Comparison of ENCODE assay signal across 1 cellular context in genomic region chr15:42273099-42273899, GRCh38.
A peak's percentile ranks its signal among the peaks of the same experiment; 100 is the strongest.
TF ChIP-seq lines count a peak whose summit lies in the region.

Gene GANC, plus strand, starts transcription at chr15:42273201. Its CDS starts 1,281 bp downstream, at chr15:42274482.
Gene TMEM87A, minus strand, starts transcription at chr15:42273433. Its CDS starts 35 bp downstream, at chr15:42273398.

TF ChIP-seq in HepG2, 621 proteins besides CTCF, POLR2A, EP300 and RAD21 (continued from another document and continues in another):
- no peak for TF ChIP-seq ZNF646 (CRISPR knock-in tag; IDR thresholded peaks at IDR 0.05)
- TF ChIP-seq SNRNP70 (IDR thresholded peaks at IDR 0.05; ENCODE audit: low read depth, low read length): no peak
- peak; percentile 94; the same call in 1 of the 2 replicates for TF ChIP-seq BRF2 (CRISPR knock-in tag; IDR thresholded peaks at IDR 0.05)
- TF ChIP-seq ERF (CRISPR knock-in tag; IDR thresholded peaks at IDR 0.05): peak; percentile 69
- peak; percentile 47; the same call in 1 of the 2 replicates for TF ChIP-seq KLF9 (CRISPR knock-in tag; IDR thresholded peaks at IDR 0.05; ENCODE audit: low read depth)
- TF ChIP-seq ATF4 (CRISPR knock-in tag; IDR thresholded peaks at IDR 0.05): no peak
- TF ChIP-seq ZIK1 (CRISPR knock-in tag; IDR thresholded peaks at IDR 0.05; ENCODE audit: borderline replicate concordance, low read depth): no peak
- peak; percentile 51; the same call in 1 of the 2 replicates for TF ChIP-seq ZBTB7B (CRISPR knock-in tag; IDR thresholded peaks at IDR 0.05)
- no peak for TF ChIP-seq MLLT10 (CRISPR knock-in tag; IDR thresholded peaks at IDR 0.05)
- TF ChIP-seq SP5 (CRISPR knock-in tag; IDR thresholded peaks at IDR 0.05; ENCODE audit: borderline replicate concordance, low read depth): peak; percentile 77; the same call in 1 of the 2 replicates
- TF ChIP-seq PAWR (CRISPR knock-in tag; IDR thresholded peaks at IDR 0.05; ENCODE audit: borderline replicate concordance): no peak
- no peak for TF ChIP-seq ZNF101 (CRISPR knock-in tag; IDR thresholded peaks at IDR 0.05; ENCODE audit: borderline replicate concordance, low read depth)
- TF ChIP-seq NFIB (CRISPR knock-in tag; IDR thresholded peaks at IDR 0.05; ENCODE audit: borderline replicate concordance): no peak
- TF ChIP-seq ZFP91 (CRISPR knock-in tag; IDR thresholded peaks at IDR 0.05; ENCODE audit: borderline replicate concordance): peak; percentile 41; the same call in 1 of the 2 replicates
- peak; percentile 86; the same call in 1 of the 2 replicates for TF ChIP-seq ZNF318 (CRISPR knock-in tag; IDR thresholded peaks at IDR 0.05)
- no peak for TF ChIP-seq MTF1 (CRISPR knock-in tag; IDR thresholded peaks at IDR 0.05)
- no peak for TF ChIP-seq ATRX (CRISPR knock-in tag; IDR thresholded peaks at IDR 0.05; ENCODE audit: borderline replicate concordance)
- TF ChIP-seq PRMT3 (CRISPR knock-in tag; IDR thresholded peaks at IDR 0.05; ENCODE audit: borderline replicate concordance, low read depth): no peak
- no peak for TF ChIP-seq GTF2F1 (IDR thresholded peaks at IDR 0.05; ENCODE audit: low read length)
- no peak for TF ChIP-seq ZNF710 (CRISPR knock-in tag; IDR thresholded peaks at IDR 0.05; ENCODE audit: borderline replicate concordance)
- peak; percentile 90 for TF ChIP-seq MYC (CRISPR knock-in tag; IDR thresholded peaks at IDR 0.05; ENCODE audit: borderline replicate concordance)
- no peak; the same call in 1 of the 2 replicates for TF ChIP-seq ELK4 (CRISPR knock-in tag; IDR thresholded peaks at IDR 0.05; ENCODE audit: borderline replicate concordance)
- peak; percentile 22; the same call in 1 of the 2 replicates for TF ChIP-seq ZNF891 (CRISPR knock-in tag; IDR thresholded peaks at IDR 0.05)
- no peak for TF ChIP-seq NR2F1 (CRISPR knock-in tag; IDR thresholded peaks at IDR 0.05)
- peak; percentile 86 for TF ChIP-seq KDM2A (CRISPR knock-in tag; IDR thresholded peaks at IDR 0.05; ENCODE audit: borderline replicate concordance, low read depth)
- 0 out of 2 replicates have a peak, but pooled peaks have one; percentile 26 for TF ChIP-seq ZNF160 (CRISPR knock-in tag; IDR thresholded peaks at IDR 0.05)
- peak; percentile 42; the same call in 1 of the 2 replicates for TF ChIP-seq TFDP1 (CRISPR knock-in tag; IDR thresholded peaks at IDR 0.05; ENCODE audit: borderline replicate concordance)
